Comparison of ENCODE assay signal across 1 cellular context in the genomic region with DNA sequence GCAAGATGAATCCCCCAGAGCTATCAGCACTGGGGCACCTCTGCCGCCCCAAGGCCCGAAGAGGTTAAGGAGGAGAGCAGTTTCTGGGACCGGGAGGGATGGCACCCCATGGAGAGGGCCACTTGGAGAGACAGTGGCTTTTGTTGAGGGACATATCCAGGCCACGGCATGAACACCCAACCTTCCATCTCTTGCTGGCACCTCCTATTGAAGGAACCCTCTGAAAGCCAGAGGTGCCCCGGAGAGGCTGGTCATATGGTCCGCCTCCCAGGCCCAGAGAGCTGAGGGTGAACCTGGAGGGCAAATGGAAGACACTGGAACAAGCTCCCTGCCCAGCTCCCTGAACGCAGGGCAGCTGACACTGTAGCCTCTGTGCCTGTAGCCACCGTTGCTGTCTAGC.
TF ChIP-seq lines count a peak whose summit lies in the region.

No MANE protein-coding gene starts in this region.

TF ChIP-seq in WTC11, 78 proteins besides CTCF, POLR2A, EP300 and RAD21 (continued from another document):
- TF ChIP-seq, protein P1, sequence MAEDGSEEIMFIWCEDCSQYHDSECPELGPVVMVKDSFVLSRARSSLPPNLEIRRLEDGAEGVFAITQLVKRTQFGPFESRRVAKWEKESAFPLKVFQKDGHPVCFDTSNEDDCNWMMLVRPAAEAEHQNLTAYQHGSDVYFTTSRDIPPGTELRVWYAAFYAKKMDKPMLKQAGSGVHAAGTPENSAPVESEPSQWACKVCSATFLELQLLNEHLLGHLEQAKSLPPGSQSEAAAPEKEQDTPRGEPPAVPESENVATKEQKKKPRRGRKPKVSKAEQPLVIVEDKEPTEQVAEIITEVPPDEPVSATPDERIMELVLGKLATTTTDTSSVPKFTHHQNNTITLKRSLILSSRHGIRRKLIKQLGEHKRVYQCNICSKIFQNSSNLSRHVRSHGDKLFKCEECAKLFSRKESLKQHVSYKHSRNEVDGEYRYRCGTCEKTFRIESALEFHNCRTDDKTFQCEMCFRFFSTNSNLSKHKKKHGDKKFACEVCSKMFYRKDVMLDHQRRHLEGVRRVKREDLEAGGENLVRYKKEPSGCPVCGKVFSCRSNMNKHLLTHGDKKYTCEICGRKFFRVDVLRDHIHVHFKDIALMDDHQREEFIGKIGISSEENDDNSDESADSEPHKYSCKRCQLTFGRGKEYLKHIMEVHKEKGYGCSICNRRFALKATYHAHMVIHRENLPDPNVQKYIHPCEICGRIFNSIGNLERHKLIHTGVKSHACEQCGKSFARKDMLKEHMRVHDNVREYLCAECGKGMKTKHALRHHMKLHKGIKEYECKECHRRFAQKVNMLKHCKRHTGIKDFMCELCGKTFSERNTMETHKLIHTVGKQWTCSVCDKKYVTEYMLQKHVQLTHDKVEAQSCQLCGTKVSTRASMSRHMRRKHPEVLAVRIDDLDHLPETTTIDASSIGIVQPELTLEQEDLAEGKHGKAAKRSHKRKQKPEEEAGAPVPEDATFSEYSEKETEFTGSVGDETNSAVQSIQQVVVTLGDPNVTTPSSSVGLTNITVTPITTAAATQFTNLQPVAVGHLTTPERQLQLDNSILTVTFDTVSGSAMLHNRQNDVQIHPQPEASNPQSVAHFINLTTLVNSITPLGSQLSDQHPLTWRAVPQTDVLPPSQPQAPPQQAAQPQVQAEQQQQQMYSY (CRISPR knock-in tag; IDR thresholded peaks at IDR 0.05): no peak
- no peak for TF ChIP-seq ZNF423 (CRISPR knock-in tag; IDR thresholded peaks at IDR 0.05)
- TF ChIP-seq JAZF1 (CRISPR knock-in tag; IDR thresholded peaks at IDR 0.05): no peak
- TF ChIP-seq NR2C2 (CRISPR knock-in tag; IDR thresholded peaks at IDR 0.05): no peak
